In genomic region chr4:173046818-173047217, GRCh38 we compare ENCODE assay signal across 1 cellular context.
TF ChIP-seq lines count a peak whose summit lies in the region.

No MANE protein-coding gene starts in this region.

TF ChIP-seq in IMR-90, 13 proteins besides CTCF, POLR2A, EP300 and RAD21 (continued from another document):
- TF ChIP-seq ELK1 (IDR thresholded peaks at IDR 0.05; ENCODE audit: borderline replicate concordance, low read depth, low read length), result no peak
- TF ChIP-seq BHLHE40 (IDR thresholded peaks at IDR 0.05; ENCODE audit: low read depth, low read length), result no peak
- TF ChIP-seq RFX5 (IDR thresholded peaks at IDR 0.05; ENCODE audit: low read depth, low read length), result no peak
- TF ChIP-seq SMC3 (IDR thresholded peaks at IDR 0.05; ENCODE audit: low read depth, low read length), result no peak
- TF ChIP-seq MXI1 (IDR thresholded peaks at IDR 0.05; ENCODE audit: borderline replicate concordance, low read depth, low read length), result no peak
- TF ChIP-seq CHD1 (IDR thresholded peaks at IDR 0.05; ENCODE audit: low read depth, low read length), result no peak
- TF ChIP-seq MAZ (IDR thresholded peaks at IDR 0.05; ENCODE audit: borderline replicate concordance, low read depth, low read length), result no peak
